8 cellular contexts compared by ENCODE assay signal in genomic region chr13:114234266-114234644, GRCh38. TPM values are rescaled to one million over a fixed set of nuclear protein-coding genes. Genes with fewer than 3 reads are reported as not detected.
DNase-seq lines count a peak whose midpoint lies in the region; ATAC-seq and TF ChIP-seq lines count a peak whose summit lies in the region.

No MANE protein-coding gene starts in this region.

- WGBS in lung, 2 donors, result 64 to 80% methylated on average over 4 of the region's 4 CpGs
- 61 to 62% methylated on average over 3 to 4 of the region's 4 CpGs for WGBS in transverse colon (ENCODE audit: low coverage in 1 of 2), 2 donors

- in situ Hi-C loops in astrocyte of the cerebellum (cut with HindIII; ENCODE audit: low sequenced_read_pairs), result no loop called here
- in situ Hi-C loops in transverse colon (cut with MboI; ENCODE audit: low pct_ligation_motif_present in 1 of 4, low pct_unique_long_range_greater_than_20kb in 1 of 4, low sequenced_read_pairs in 3 of 4), result no loop called here

- ATAC-seq in activated T-cell treated with anti-CD3 and anti-CD28 coated beads, Interleukin-2, amount 50 U/mL, for 4 hours, result no peak
- no peak for ATAC-seq in lung (ENCODE audit: insufficient read depth, low FRiP score)

- DNase-seq in activated T-cell treated with anti-CD3 and anti-CD28 coated beads, Interleukin-2, amount 50 U/mL, for 4 hours, result no peak
- DNase-seq in activated T-cell treated with anti-CD3 and anti-CD28 coated beads, Interleukin-2, amount 50 U/mL, for 48 hours, result no peak
- DNase-seq in astrocyte of the cerebellum (ENCODE audit: low read depth) (no peak), lung (ENCODE audit: low spot score) (no peak), transverse colon (no peak), kidney glomerular epithelial cell (lab: John Stamatoyannopoulos, UW) (no peak), NCI-H2227 treated with DMSO at 0.1 percent for 48 hours (lab: John Stamatoyannopoulos, UW) (no peak)
- no peak for DNase-seq in stimulated activated CD4-positive, alpha-beta T cell treated with anti-CD3 and anti-CD28 coated beads, Interleukin-12 subunit alpha, Interleukin-12 subunit beta, amount 100 ng/mL, for 4 hours

- no peaks in the 10 kb centered on the region for H3K9me3 ChIP-seq in lung (ENCODE audit: control insufficient read depth in 2 of 2, insufficient read depth in 1 of 2, low read length in 1 of 2)
- H3K9me3 ChIP-seq in transverse colon, result no peaks in the 10 kb centered on the region

- H3K27ac ChIP-seq in lung (ENCODE audit: low read depth in 1 of 2, low read length in 1 of 2) (peak overlapping the region; percentile 81 to 83), transverse colon (peak overlapping the region; percentile 92 to 95 (median 94))

- TF ChIP-seq POLR2A in transverse colon (IDR thresholded peaks at IDR 0.05), result no peak

- no peak for TF ChIP-seq EP300 in transverse colon (IDR thresholded peaks at IDR 0.05; ENCODE audit: low read depth)

- H3K27me3 ChIP-seq in lung (ENCODE audit: control insufficient read depth, insufficient read depth) (no peaks in the 10 kb centered on the region), transverse colon (peaks cover 14% of the 10 kb centered on the region)

- peaks cover 16% of the 10 kb centered on the region for H3K36me3 Mint-ChIP-seq in activated T-cell treated with anti-CD3 and anti-CD28 coated beads, Interleukin-2, amount 50 U/mL, for 4 hours (ENCODE audit: insufficient read depth)

- H3K4me1 ChIP-seq in lung (ENCODE audit: control insufficient read depth in 2 of 2, insufficient read depth in 2 of 2, low read length in 2 of 2) (peaks cover 3 to 4% of the 10 kb centered on the region in 2 donors), transverse colon (peaks cover 7 to 16% (median 9%) of the 10 kb centered on the region in 4 donors)

- H3K4me3 Mint-ChIP-seq in activated T-cell treated with anti-CD3 and anti-CD28 coated beads, Interleukin-2, amount 50 U/mL, for 4 hours, result peak overlapping the region; percentile 87

- intact Hi-C loops in transverse colon (cut with DNase I; ENCODE audit: low total_unique reads), result no loop called here

- TF ChIP-seq CTCF in astrocyte of the cerebellum (IDR thresholded peaks at IDR 0.05; ENCODE audit: low read depth, low read length, missing control alignments), result no peak
- no peak for TF ChIP-seq CTCF in lung (IDR thresholded peaks at IDR 0.05; ENCODE audit: control extremely low read depth, extremely low read depth)
- no peak for TF ChIP-seq CTCF in transverse colon (IDR thresholded peaks at IDR 0.05)

- peaks cover 3% of the 10 kb centered on the region for H3K27me3 Mint-ChIP-seq in activated T-cell treated with anti-CD3 and anti-CD28 coated beads, Interleukin-2, amount 50 U/mL, for 4 hours (ENCODE audit: low read depth)

- peak overlapping the region; percentile 95 for H3K4me3 ChIP-seq in astrocyte of the cerebellum (ENCODE audit: low read depth, low read length)
- peak overlapping the region; percentile 18 for H3K4me3 ChIP-seq in lung
- peak overlapping the region in 3 of 4 donors; percentile 75 to 89 (median 76) for H3K4me3 ChIP-seq in transverse colon

- no peaks in the 10 kb centered on the region for H3K9me3 Mint-ChIP-seq in activated T-cell treated with anti-CD3 and anti-CD28 coated beads, Interleukin-2, amount 50 U/mL, for 4 hours

- peaks cover 9 to 16% of the 10 kb centered on the region in 2 donors for H3K36me3 ChIP-seq in lung (ENCODE audit: control insufficient read depth in 2 of 2, insufficient read depth in 2 of 2, low read length in 2 of 2)
- peaks cover 0 to 21% (median 9%) of the 10 kb centered on the region in 4 donors for H3K36me3 ChIP-seq in transverse colon

- peaks cover 24% of the 10 kb centered on the region for H3K4me1 Mint-ChIP-seq in activated T-cell treated with anti-CD3 and anti-CD28 coated beads, Interleukin-2, amount 50 U/mL, for 4 hours (ENCODE audit: low read depth)

RNA-seq across cellular contexts. Expression of gene CDC16, which starts 0.4 kb away (rescaled TPM):
- 10 to 100 TPM; 67.5 to 75.4 (median 69.8) TPM for total RNA-seq in activated T-cell treated with anti-CD3 and anti-CD28 coated beads, Interleukin-2, amount 50 U/mL, for 4 hours
- total RNA-seq in lung (100 to 1,000 TPM in 1 of 2 donors, 10 to 100 TPM in 1; 51.7 to 123 TPM), transverse colon (10 to 100 TPM; 34.8 to 75.4 (median 56.1) TPM)
- polyA plus RNA-seq in lung, result 10 to 100 TPM; 34.3 to 66.3 TPM

RNA-seq across cellular contexts. Expression of gene UPF3A, which starts 47.1 kb away (rescaled TPM):
- 10 to 100 TPM; 38.5 to 45.7 (median 40.7) TPM for total RNA-seq in activated T-cell treated with anti-CD3 and anti-CD28 coated beads, Interleukin-2, amount 50 U/mL, for 4 hours
- total RNA-seq in lung, result 10 to 100 TPM; 41.6 to 43.0 TPM
- 10 to 100 TPM; 31.3 to 57.1 TPM for polyA plus RNA-seq in lung
- 10 to 100 TPM; 15.3 to 49.7 (median 36.4) TPM for total RNA-seq in transverse colon

RNA-seq across cellular contexts. Expression of gene CFAP97D2, which starts 55.2 kb away (rescaled TPM):
- not detected for total RNA-seq in activated T-cell treated with anti-CD3 and anti-CD28 coated beads, Interleukin-2, amount 50 U/mL, for 4 hours
- total RNA-seq in lung (1 to 10 TPM; 1.3 to 3.7 TPM), transverse colon (not detected)
- polyA plus RNA-seq in lung, result 1 to 10 TPM; 1.4 to 1.6 TPM

Comparison
In these comparisons a context has a peak if more than half of its experiments do, and no peak if none do; other contexts are left out.
1. H3K4me3 ChIP-seq: peak in every context shown above with its lines; median percentile 95 in astrocyte of the cerebellum; 76 in transverse colon; 18 in lung.